Comparison of ENCODE assay signal across 1 cellular context in genomic region chr1:217363319-217363718, GRCh38.
TF ChIP-seq lines count a peak whose summit lies in the region.

No MANE protein-coding gene starts in this region.

TF ChIP-seq in IMR-90, 13 proteins besides CTCF, POLR2A, EP300 and RAD21:
- TF ChIP-seq MAFK (IDR thresholded peaks at IDR 0.05; ENCODE audit: low read depth, low read length) (no peak), CEBPB (IDR thresholded peaks at IDR 0.05; ENCODE audit: low read depth, low read length) (no peak), MXI1 (IDR thresholded peaks at IDR 0.05; ENCODE audit: borderline replicate concordance, low read depth, low read length) (no peak), SMC3 (IDR thresholded peaks at IDR 0.05; ENCODE audit: low read depth, low read length) (no peak), FOS (IDR thresholded peaks at IDR 0.05; ENCODE audit: low read depth, low read length) (no peak)
